ENCODE assay signal across 8 cellular contexts in genomic region chr12:126069549-126070165, GRCh38.
DNase-seq lines count a peak whose midpoint lies in the region; ATAC-seq, FAIRE-seq and TF ChIP-seq lines count a peak whose summit lies in the region.

No MANE protein-coding gene starts in this region.

- H3K4me2 ChIP-seq in A549 (no peak overlapping the region), IMR-90 (ENCODE audit: low read depth, low read length) (no peak overlapping the region)

- no peak overlapping the region for H3K4ac ChIP-seq in IMR-90 (ENCODE audit: low read depth, low read length)

- H4K20me1 ChIP-seq in IMR-90 (ENCODE audit: insufficient read depth, low read length), result no peaks in the 10 kb centered on the region

- DNase-seq in A549 (ENCODE audit: low read depth in 1 of 2, low spot score in 1 of 2) (peak; percentile 6 to 68), GM12864 (ENCODE audit: low read depth) (peak; percentile 3), IMR-90 (peak; percentile 13), RPMI7951 (ENCODE audit: low read depth) (peak; percentile 48), cardiac fibroblast (ENCODE audit: low read depth in 2 of 2) (peak; percentile 54 to 84), nephron progenitor cell (peak; percentile 66)

- no peak overlapping the region for H3K14ac ChIP-seq in IMR-90 (replicated peaks; ENCODE audit: low read depth, low read length)

- no peaks in the 10 kb centered on the region for H3K79me1 ChIP-seq in IMR-90 (ENCODE audit: low read depth in 1 of 2, low read length in 2 of 2)

- in situ Hi-C loops in IMR-90 (cut with MboI; ENCODE audit: low sequenced_read_pairs), result no loop called here

- TF ChIP-seq POLR2A in A549 (IDR thresholded peaks at IDR 0.05; ENCODE audit: low read length), result no peak
- TF ChIP-seq POLR2A in IMR-90 (IDR thresholded peaks at IDR 0.05; ENCODE audit: low read depth, low read length), result no peak

- H3K27me3 Mint-ChIP-seq in nephron progenitor cell (ENCODE audit: low read depth, poor library complexity), result peaks cover 5% of the 10 kb centered on the region

- H3K4me3 Mint-ChIP-seq in nephron progenitor cell, result no peak overlapping the region

- intact Hi-C loops in IMR-90 (cut with micrococcal nuclease), result loop anchor here (5.0 to 10.0 kb wide), 2 partner anchors 1313 to 1625 kb away; no protein-coding TSS in a partner anchor

- no peak overlapping the region for H2AK9ac ChIP-seq in IMR-90 (replicated peaks; ENCODE audit: low read depth, low read length, poor library complexity)

- no peak overlapping the region for H2AK5ac ChIP-seq in IMR-90 (ENCODE audit: low read depth, low read length)

- TF ChIP-seq CTCF in A549 (IDR thresholded peaks at IDR 0.05), result peak; percentile 54
- TF ChIP-seq CTCF in GM12864 (IDR thresholded peaks at IDR 0.05; ENCODE audit: low read depth, low read length, missing control alignments), result peak; percentile 63
- TF ChIP-seq CTCF in IMR-90 (conservative IDR thresholded peaks at IDR 0.05; ENCODE audit: low read depth, low read length), result peak; percentile 34; the same call in 1 of the 2 replicates
- peak; percentile 69 for TF ChIP-seq CTCF in cardiac fibroblast (IDR thresholded peaks at IDR 0.05; ENCODE audit: low read depth, low read length)
- peak; percentile 55 for TF ChIP-seq CTCF in nephron progenitor cell (IDR thresholded peaks at IDR 0.05)

- no peak overlapping the region for H3K4me3 ChIP-seq in A549
- H3K4me3 ChIP-seq in GM12864 (ENCODE audit: low read depth, low read length), result no peak overlapping the region
- no peak overlapping the region for H3K4me3 ChIP-seq in IMR-90 (ENCODE audit: insufficient read depth, low read depth, low read length)
- H3K4me3 ChIP-seq in cardiac fibroblast (replicated peaks in 1 of 2; ENCODE audit: low read depth in 2 of 2, low read length in 2 of 2), result no peak overlapping the region

- H2AFZ ChIP-seq in IMR-90 (replicated peaks; ENCODE audit: low read length, poor library complexity), result no peak overlapping the region

- BruUV-seq in IMR-90 (replicated peaks; lab: Mats Ljungman, UMichigan), result no TSS peak

- H2BK120ac ChIP-seq in IMR-90 (ENCODE audit: low read depth, low read length), result no peak overlapping the region

- peak; percentile 32 for FAIRE-seq in A549 (lab: Jason Lieb, UNC)

- H4K5ac ChIP-seq in IMR-90 (ENCODE audit: low read depth, low read length), result no peak overlapping the region

- peaks cover 4% of the 10 kb centered on the region; the same call in 1 of the 3 replicates for H3K9me3 ChIP-seq in A549
- peaks cover 19% of the 10 kb centered on the region for H3K9me3 ChIP-seq in IMR-90 (ENCODE audit: control insufficient read depth, insufficient read depth, low read length)

- H4K91ac ChIP-seq in IMR-90 (ENCODE audit: insufficient read depth, low read depth, low read length), result no peak overlapping the region

- no peak overlapping the region for H2BK5ac ChIP-seq in IMR-90 (ENCODE audit: low read depth, low read length, poor library complexity, severe bottlenecking)

- ATAC-seq in A549, result peak in 1 of 2 experiments; percentile 83; a peak in 3 of 6 replicates
- ATAC-seq in IMR-90 (ENCODE audit: low read depth), result no peak
- ATAC-seq in HG03045 (IDR thresholded peaks at IDR 0.05; ENCODE audit: unreplicated experiment), result no peak
- no peak for ATAC-seq in HG03432 (IDR thresholded peaks at IDR 0.05; ENCODE audit: unreplicated experiment)

- H3K9ac ChIP-seq in IMR-90 (ENCODE audit: low read depth, low read length), result no peak overlapping the region

- H3K36me3 ChIP-seq in IMR-90 (ENCODE audit: control insufficient read depth, insufficient read depth, low read length), result no peaks in the 10 kb centered on the region

- TF ChIP-seq RAD21 in A549 (conservative IDR thresholded peaks at IDR 0.05 in 1 of 2, IDR thresholded peaks at IDR 0.05 in 1 of 2) (peak; percentile 62 to 81), IMR-90 (IDR thresholded peaks at IDR 0.05; ENCODE audit: low read length) (peak; percentile 41)

- CTCF ChIA-PET in A549 (lab: Yijun Ruan, JAX), result interaction anchor here (0.7 to 1.8 kb wide), 5 partner anchors 9 to 1999 kb away, joined by 3 to 4 read pairs (median 3); no protein-coding TSS in a partner anchor
- CTCF ChIA-PET in IMR-90 (lab: Yijun Ruan, JAX), result no interaction called here

- peaks cover 80% of the 10 kb centered on the region for H3K9me3 Mint-ChIP-seq in nephron progenitor cell

- H3K27ac ChIP-seq in A549 (no peak overlapping the region), IMR-90 (ENCODE audit: insufficient read depth, low read length) (no peak overlapping the region)

- H3K27ac Mint-ChIP-seq in nephron progenitor cell, result no peak overlapping the region

- H3K4me1 ChIP-seq in A549, result no peaks in the 10 kb centered on the region
- H3K4me1 ChIP-seq in IMR-90 (ENCODE audit: control insufficient read depth, insufficient read depth, low read length), result no peaks in the 10 kb centered on the region

- H4K8ac ChIP-seq in IMR-90 (ENCODE audit: low read depth in 2 of 2, low read length in 2 of 2), result no peak overlapping the region

- POLR2A ChIA-PET in A549 (lab: Yijun Ruan, JAX), result no interaction called here
- POLR2A ChIA-PET in IMR-90 (lab: Charles Lee; ENCODE audit: unreplicated experiment), result no interaction called here

- H2BK20ac ChIP-seq in IMR-90 (ENCODE audit: low read depth, low read length), result no peak overlapping the region

- no peaks in the 10 kb centered on the region for H3K4me1 Mint-ChIP-seq in nephron progenitor cell

- no peaks in the 10 kb centered on the region for H3K27me3 ChIP-seq in IMR-90 (ENCODE audit: control insufficient read depth, insufficient read depth, low read length)

- no peak overlapping the region for H3K23ac ChIP-seq in IMR-90 (ENCODE audit: low read depth, low read length)

- H2BK15ac ChIP-seq in IMR-90 (ENCODE audit: low read depth, low read length), result no peak overlapping the region

- no peak overlapping the region for H3K56ac ChIP-seq in IMR-90 (ENCODE audit: extremely low read depth, insufficient read depth, low read length)

- H3K36me3 Mint-ChIP-seq in nephron progenitor cell (ENCODE audit: low read depth), result peaks cover 14% of the 10 kb centered on the region

- dilution Hi-C loops in IMR-90 (cut with HindIII; ENCODE audit: low sequenced_read_pairs, unreplicated experiment), result no loop called here

- WGBS in A549 (ENCODE audit: missing lambda C conversion rate), result 0% methylated on average over 4 of the region's 4 CpGs
- no CpG with 5 or more reads among the region's 4 CpGs for WGBS in IMR-90 (ENCODE audit: extremely low coverage in 2 of 2, insufficient read length in 1 of 2), 2 experiments

- no peak overlapping the region for H3K18ac ChIP-seq in IMR-90 (ENCODE audit: low read depth, low read length)

- no peaks in the 10 kb centered on the region for H3K9me1 ChIP-seq in IMR-90 (ENCODE audit: insufficient read depth, low read length)

- no peak for TF ChIP-seq EP300 in A549 (IDR thresholded peaks at IDR 0.05)

TF ChIP-seq in A549, 52 proteins besides CTCF, POLR2A, EP300 and RAD21:
- TF ChIP-seq E2F6 (IDR thresholded peaks at IDR 0.05; ENCODE audit: borderline replicate concordance, low read depth) (no peak), SMC3 (IDR thresholded peaks at IDR 0.05) (peak; percentile 40)

TF ChIP-seq in IMR-90, 13 proteins besides CTCF, POLR2A, EP300 and RAD21:
- TF ChIP-seq MXI1 (IDR thresholded peaks at IDR 0.05; ENCODE audit: borderline replicate concordance, low read depth, low read length), result no peak
- no peak for TF ChIP-seq ELK1 (IDR thresholded peaks at IDR 0.05; ENCODE audit: borderline replicate concordance, low read depth, low read length)
- TF ChIP-seq SMC3 (IDR thresholded peaks at IDR 0.05; ENCODE audit: low read depth, low read length), result peak; percentile 32; the same call in 1 of the 2 replicates
- TF ChIP-seq FOS (IDR thresholded peaks at IDR 0.05; ENCODE audit: low read depth, low read length), result no peak
- no peak for TF ChIP-seq RFX5 (IDR thresholded peaks at IDR 0.05; ENCODE audit: low read depth, low read length)

Comparison
In these comparisons a context has a peak if more than half of its experiments do, and no peak if none do; other contexts are left out.
1. DNase-seq: peak in every context shown above with its lines; median percentile 69 in cardiac fibroblast; 66 in nephron progenitor cell; 48 in RPMI7951; 37 in A549; 13 in IMR-90; 3 in GM12864.